ENCODE assay signal across 17 cellular contexts in genomic region chr11:27528711-27529110, GRCh38.
"Had no signal": no experiment of that assay in that cellular context is flagged by ENCODE, and none has a peak within 500 bp of the region (broad histone marks: within the 10 kb centered on the region; RNA-seq: fewer than 3 reads in every experiment).

No MANE protein-coding gene starts in this region.

- H3K27me3 ChIP-seq: ascending aorta, gastroesophageal sphincter, tibial nerve, uterus had no signal

- H3K4me3 ChIP-seq: ascending aorta, gastroesophageal sphincter, mucosa of descending colon, tibial nerve, uterus had no signal

- H3K27ac ChIP-seq: ascending aorta, epithelial cell of prostate, gastroesophageal sphincter, parathyroid adenoma, tibial nerve, uterus had no signal

- H3K9me3 Mint-ChIP-seq: activated naive CD4-positive, alpha-beta T cell treated with anti-CD3 and anti-CD28 coated beads, Interleukin-2, amount 10 ng/mL, durations not matched to agents 7 days and 5 days; memory B cell; naive thymus-derived CD8-positive, alpha-beta T cell had no signal

- H3K36me3 ChIP-seq: ascending aorta, gastroesophageal sphincter, tibial nerve, uterus had no signal

- H3K27ac Mint-ChIP-seq: activated CD8-positive, alpha-beta memory T cell treated with anti-CD3 and anti-CD28 coated beads, Interleukin-2, amount 10 ng/mL, durations not matched to agents 7 days and 5 days; activated naive CD4-positive, alpha-beta T cell treated with anti-CD3 and anti-CD28 coated beads, Interleukin-2, amount 10 ng/mL, durations not matched to agents 7 days and 5 days; memory B cell; naive thymus-derived CD8-positive, alpha-beta T cell had no signal

- H3K4me3 Mint-ChIP-seq: activated CD8-positive, alpha-beta memory T cell treated with anti-CD3 and anti-CD28 coated beads, Interleukin-2, amount 10 ng/mL, durations not matched to agents 7 days and 5 days; activated naive CD4-positive, alpha-beta T cell treated with anti-CD3 and anti-CD28 coated beads, Interleukin-2, amount 10 ng/mL, durations not matched to agents 7 days and 5 days; memory B cell; naive thymus-derived CD8-positive, alpha-beta T cell had no signal

- H3K4me1 Mint-ChIP-seq: activated naive CD4-positive, alpha-beta T cell treated with anti-CD3 and anti-CD28 coated beads, Interleukin-2, amount 10 ng/mL, durations not matched to agents 7 days and 5 days; memory B cell had no signal

- DNase-seq: activated CD4-positive, alpha-beta T cell treated with anti-CD3 and anti-CD28 coated beads for 1 hour; activated CD4-positive, alpha-beta T cell treated with anti-CD3 and anti-CD28 coated beads, Interleukin-2, amount 50 U/mL, for 48 hours; activated CD8-positive, alpha-beta memory T cell treated with anti-CD3 and anti-CD28 coated beads, Interleukin-2, amount 10 ng/mL, durations not matched to agents 7 days and 5 days; activated naive CD4-positive, alpha-beta T cell treated with anti-CD3 and anti-CD28 coated beads, Interleukin-2, amount 10 ng/mL, durations not matched to agents 7 days and 5 days; activated T-cell treated with anti-CD3 and anti-CD28 coated beads, Interleukin-2, amount 50 U/mL, for 1 hour; mucosa of descending colon; naive thymus-derived CD8-positive, alpha-beta T cell; stimulated activated CD4-positive, alpha-beta T cell treated with anti-CD3 and anti-CD28 coated beads, Interleukin-4, amount 100 ng/mL, for 1 hour; stimulated activated naive CD4-positive, alpha-beta T cell; T-helper 9 cell; uterus had no signal

- ATAC-seq: activated CD8-positive, alpha-beta memory T cell treated with anti-CD3 and anti-CD28 coated beads, Interleukin-2, amount 10 ng/mL, durations not matched to agents 7 days and 5 days; gastroesophageal sphincter; mucosa of descending colon; naive thymus-derived CD8-positive, alpha-beta T cell had no signal

- H3K36me3 Mint-ChIP-seq: activated CD8-positive, alpha-beta memory T cell treated with anti-CD3 and anti-CD28 coated beads, Interleukin-2, amount 10 ng/mL, durations not matched to agents 7 days and 5 days; activated naive CD4-positive, alpha-beta T cell treated with anti-CD3 and anti-CD28 coated beads, Interleukin-2, amount 10 ng/mL, durations not matched to agents 7 days and 5 days; memory B cell had no signal

- H3K27me3 Mint-ChIP-seq: activated naive CD4-positive, alpha-beta T cell treated with anti-CD3 and anti-CD28 coated beads, Interleukin-2, amount 10 ng/mL, durations not matched to agents 7 days and 5 days had no signal
